Comparison of ENCODE assay signal across 1 cellular context in the genomic region with DNA sequence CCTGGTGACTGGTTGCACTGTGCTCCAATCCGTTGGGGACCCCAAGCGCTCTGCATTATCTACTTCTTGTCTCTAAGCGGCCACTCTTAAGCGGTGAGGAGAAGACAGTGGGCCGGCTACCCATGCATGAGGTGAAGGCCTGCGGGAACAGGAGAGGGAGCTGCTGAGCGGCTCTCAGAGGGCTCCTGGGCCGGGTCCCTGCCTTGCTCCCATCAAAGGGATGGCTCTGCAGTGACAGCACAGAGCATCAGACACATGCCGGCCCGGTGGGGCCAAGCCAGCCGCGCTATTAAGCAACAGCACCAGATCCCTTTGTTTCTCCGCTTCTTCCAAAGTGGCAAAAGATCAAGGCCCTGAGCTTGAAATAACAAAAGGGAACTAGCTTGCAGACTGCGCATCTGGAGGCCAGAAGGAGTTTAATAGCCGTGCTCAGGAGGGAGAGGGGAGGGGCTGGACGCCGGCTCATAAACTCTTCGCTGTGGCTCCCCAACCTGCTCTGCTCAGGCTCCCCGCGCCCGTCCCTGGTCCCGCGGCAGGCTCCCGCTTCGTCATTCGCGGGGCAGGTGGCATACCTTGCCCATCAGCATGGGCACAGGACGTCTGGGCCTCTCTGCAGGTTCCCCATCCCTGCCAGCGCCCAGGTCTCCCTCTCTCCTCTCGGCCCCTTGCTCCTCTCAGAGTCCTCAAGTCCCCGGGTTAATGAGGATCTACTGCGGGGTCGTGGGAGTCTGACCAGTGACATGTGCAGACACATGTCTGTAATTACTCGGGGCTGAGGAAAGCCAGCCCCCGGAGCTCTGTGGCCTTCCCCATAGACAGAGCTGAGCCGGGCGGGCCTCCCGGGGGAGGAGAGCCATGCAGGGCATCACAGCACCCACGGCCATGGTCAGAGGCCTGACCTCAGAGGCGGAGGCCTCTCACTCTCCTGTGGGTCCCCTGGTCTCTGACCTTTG.
A peak's percentile ranks its signal among the peaks of the same experiment; 100 is the strongest.
TF ChIP-seq lines count a peak whose summit lies in the region.

No MANE protein-coding gene starts in this region.

TF ChIP-seq in HepG2, 621 proteins besides CTCF, POLR2A, EP300 and RAD21 (continued from another document and continues in another):
- TF ChIP-seq HOXA7 (CRISPR knock-in tag; IDR thresholded peaks at IDR 0.05) (no peak), ZBTB42 (CRISPR knock-in tag; IDR thresholded peaks at IDR 0.05) (no peak), ZMYM3 (CRISPR knock-in tag; IDR thresholded peaks at IDR 0.05) (no peak), ZNF326 (CRISPR knock-in tag; IDR thresholded peaks at IDR 0.05; ENCODE audit: borderline replicate concordance) (no peak), ZNF10 (CRISPR knock-in tag; IDR thresholded peaks at IDR 0.05; ENCODE audit: borderline replicate concordance, low read depth) (no peak), MLLT10 (CRISPR knock-in tag; IDR thresholded peaks at IDR 0.05) (no peak), MED13 (CRISPR knock-in tag; IDR thresholded peaks at IDR 0.05) (0 out of 2 replicates have a peak, but pooled peaks have one; percentile 55), MED1 (CRISPR knock-in tag; IDR thresholded peaks at IDR 0.05) (peak; percentile 52), HDAC1 (CRISPR knock-in tag; IDR thresholded peaks at IDR 0.05) (no peak), KDM2A (CRISPR knock-in tag; IDR thresholded peaks at IDR 0.05; ENCODE audit: borderline replicate concordance, low read depth) (peak; percentile 59; the same call in 1 of the 2 replicates), ZSCAN29 (CRISPR knock-in tag; conservative IDR thresholded peaks at IDR 0.05) (no peak; the same call in 1 of the 2 replicates), FIP1L1 (IDR thresholded peaks at IDR 0.05; ENCODE audit: borderline replicate concordance, insufficient read depth, low read depth, low read length) (no peak), ZNF737 (CRISPR knock-in tag; IDR thresholded peaks at IDR 0.05; ENCODE audit: borderline replicate concordance) (no peak), TAF1 (CRISPR knock-in tag; IDR thresholded peaks at IDR 0.05) (no peak), ZNF282 (IDR thresholded peaks at IDR 0.05; ENCODE audit: partially characterized antibody) (no peak), ZNF232 (CRISPR knock-in tag; IDR thresholded peaks at IDR 0.05; ENCODE audit: borderline replicate concordance) (peak; percentile 54; the same call in 1 of the 2 replicates), MIER2 (CRISPR knock-in tag; IDR thresholded peaks at IDR 0.05) (no peak), MTA3 (CRISPR knock-in tag; IDR thresholded peaks at IDR 0.05) (no peak), ZNF761 (CRISPR knock-in tag; conservative IDR thresholded peaks at IDR 0.05) (no peak), NCOA1 (CRISPR knock-in tag; IDR thresholded peaks at IDR 0.05) (no peak), ZBTB7B (CRISPR knock-in tag; IDR thresholded peaks at IDR 0.05) (no peak), ZNF816 (CRISPR knock-in tag; IDR thresholded peaks at IDR 0.05; ENCODE audit: borderline replicate concordance) (no peak), ETV6 (CRISPR knock-in tag; conservative IDR thresholded peaks at IDR 0.05) (no peak), ZNF484 (CRISPR knock-in tag; IDR thresholded peaks at IDR 0.05; ENCODE audit: borderline replicate concordance, low read depth) (no peak), ZNF333 (CRISPR knock-in tag; IDR thresholded peaks at IDR 0.05; ENCODE audit: borderline replicate concordance) (no peak), ZNF781 (CRISPR knock-in tag; IDR thresholded peaks at IDR 0.05; ENCODE audit: borderline replicate concordance, not compliant biosample characterization) (no peak), NR1H2 (CRISPR knock-in tag; IDR thresholded peaks at IDR 0.05; ENCODE audit: borderline replicate concordance, low read depth) (no peak), HNRNPH1 (optimal IDR thresholded peaks at IDR 0.05; ENCODE audit: low read depth, low read length) (no peak), ZNF557 (CRISPR knock-in tag; IDR thresholded peaks at IDR 0.05) (no peak), PHF8 (CRISPR knock-in tag; IDR thresholded peaks at IDR 0.05) (no peak; the same call in 1 of the 2 replicates), ZNF629 (CRISPR knock-in tag; conservative IDR thresholded peaks at IDR 0.05) (peak; percentile 21; the same call in 1 of the 2 replicates), ZNF207 (IDR thresholded peaks at IDR 0.05; ENCODE audit: borderline replicate concordance) (no peak), ZMAT3 (CRISPR knock-in tag; conservative IDR thresholded peaks at IDR 0.05) (no peak), ZNF292 (CRISPR knock-in tag; IDR thresholded peaks at IDR 0.05; ENCODE audit: borderline replicate concordance, low read depth) (0 out of 2 replicates have a peak, but pooled peaks have one; percentile 59), GABPB1 (CRISPR knock-in tag; IDR thresholded peaks at IDR 0.05) (peak; percentile 41; the same call in 1 of the 2 replicates), PHF5A (CRISPR knock-in tag; IDR thresholded peaks at IDR 0.05; ENCODE audit: low read depth, unreplicated experiment) (no peak), ZKSCAN8 (CRISPR knock-in tag; IDR thresholded peaks at IDR 0.05; ENCODE audit: borderline replicate concordance) (peak; percentile 24; the same call in 1 of the 2 replicates), ZFP36L2 (CRISPR knock-in tag; IDR thresholded peaks at IDR 0.05) (no peak), TBL1XR1 (IDR thresholded peaks at IDR 0.05; ENCODE audit: borderline replicate concordance, low read length, partially characterized antibody) (no peak), THAP11 (CRISPR knock-in tag; IDR thresholded peaks at IDR 0.05) (0 out of 2 replicates have a peak, but pooled peaks have one; percentile 25), ZNF549 (CRISPR knock-in tag; IDR thresholded peaks at IDR 0.05) (no peak), SMC3 (IDR thresholded peaks at IDR 0.05; ENCODE audit: low read length) (peak; percentile 57), ZZZ3 (CRISPR knock-in tag; IDR thresholded peaks at IDR 0.05; ENCODE audit: borderline replicate concordance) (no peak), ZNF24 (IDR thresholded peaks at IDR 0.05) (0 out of 2 replicates have a peak, but pooled peaks have one; percentile 26), ZNF563 (CRISPR knock-in tag; IDR thresholded peaks at IDR 0.05) (no peak), ZFP37 (CRISPR knock-in tag; IDR thresholded peaks at IDR 0.05; ENCODE audit: borderline replicate concordance) (no peak), ZNF337 (CRISPR knock-in tag; IDR thresholded peaks at IDR 0.05; ENCODE audit: borderline replicate concordance, low read depth) (no peak), ZNF124 (CRISPR knock-in tag; IDR thresholded peaks at IDR 0.05) (no peak), SRSF9 (IDR thresholded peaks at IDR 0.05; ENCODE audit: borderline replicate concordance, insufficient read depth, low read depth, low read length, poor library complexity, severe bottlenecking) (no peak), TARDBP (CRISPR knock-in tag; IDR thresholded peaks at IDR 0.05) (0 out of 2 replicates have a peak, but pooled peaks have one; percentile 21)
- TF ChIP-seq, protein P1, sequence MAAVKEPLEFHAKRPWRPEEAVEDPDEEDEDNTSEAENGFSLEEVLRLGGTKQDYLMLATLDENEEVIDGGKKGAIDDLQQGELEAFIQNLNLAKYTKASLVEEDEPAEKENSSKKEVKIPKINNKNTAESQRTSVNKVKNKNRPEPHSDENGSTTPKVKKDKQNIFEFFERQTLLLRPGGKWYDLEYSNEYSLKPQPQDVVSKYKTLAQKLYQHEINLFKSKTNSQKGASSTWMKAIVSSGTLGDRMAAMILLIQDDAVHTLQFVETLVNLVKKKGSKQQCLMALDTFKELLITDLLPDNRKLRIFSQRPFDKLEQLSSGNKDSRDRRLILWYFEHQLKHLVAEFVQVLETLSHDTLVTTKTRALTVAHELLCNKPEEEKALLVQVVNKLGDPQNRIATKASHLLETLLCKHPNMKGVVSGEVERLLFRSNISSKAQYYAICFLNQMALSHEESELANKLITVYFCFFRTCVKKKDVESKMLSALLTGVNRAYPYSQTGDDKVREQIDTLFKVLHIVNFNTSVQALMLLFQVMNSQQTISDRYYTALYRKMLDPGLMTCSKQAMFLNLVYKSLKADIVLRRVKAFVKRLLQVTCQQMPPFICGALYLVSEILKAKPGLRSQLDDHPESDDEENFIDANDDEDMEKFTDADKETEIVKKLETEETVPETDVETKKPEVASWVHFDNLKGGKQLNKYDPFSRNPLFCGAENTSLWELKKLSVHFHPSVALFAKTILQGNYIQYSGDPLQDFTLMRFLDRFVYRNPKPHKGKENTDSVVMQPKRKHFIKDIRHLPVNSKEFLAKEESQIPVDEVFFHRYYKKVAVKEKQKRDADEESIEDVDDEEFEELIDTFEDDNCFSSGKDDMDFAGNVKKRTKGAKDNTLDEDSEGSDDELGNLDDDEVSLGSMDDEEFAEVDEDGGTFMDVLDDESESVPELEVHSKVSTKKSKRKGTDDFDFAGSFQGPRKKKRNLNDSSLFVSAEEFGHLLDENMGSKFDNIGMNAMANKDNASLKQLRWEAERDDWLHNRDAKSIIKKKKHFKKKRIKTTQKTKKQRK (IDR thresholded peaks at IDR 0.05; ENCODE audit: low read length) = no peak
- TF ChIP-seq, protein P2, sequence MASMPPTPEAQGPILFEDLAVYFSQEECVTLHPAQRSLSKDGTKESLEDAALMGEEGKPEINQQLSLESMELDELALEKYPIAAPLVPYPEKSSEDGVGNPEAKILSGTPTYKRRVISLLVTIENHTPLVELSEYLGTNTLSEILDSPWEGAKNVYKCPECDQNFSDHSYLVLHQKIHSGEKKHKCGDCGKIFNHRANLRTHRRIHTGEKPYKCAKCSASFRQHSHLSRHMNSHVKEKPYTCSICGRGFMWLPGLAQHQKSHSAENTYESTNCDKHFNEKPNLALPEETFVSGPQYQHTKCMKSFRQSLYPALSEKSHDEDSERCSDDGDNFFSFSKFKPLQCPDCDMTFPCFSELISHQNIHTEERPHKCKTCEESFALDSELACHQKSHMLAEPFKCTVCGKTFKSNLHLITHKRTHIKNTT (CRISPR knock-in tag; IDR thresholded peaks at IDR 0.05) = no peak
- TF ChIP-seq, protein P3, sequence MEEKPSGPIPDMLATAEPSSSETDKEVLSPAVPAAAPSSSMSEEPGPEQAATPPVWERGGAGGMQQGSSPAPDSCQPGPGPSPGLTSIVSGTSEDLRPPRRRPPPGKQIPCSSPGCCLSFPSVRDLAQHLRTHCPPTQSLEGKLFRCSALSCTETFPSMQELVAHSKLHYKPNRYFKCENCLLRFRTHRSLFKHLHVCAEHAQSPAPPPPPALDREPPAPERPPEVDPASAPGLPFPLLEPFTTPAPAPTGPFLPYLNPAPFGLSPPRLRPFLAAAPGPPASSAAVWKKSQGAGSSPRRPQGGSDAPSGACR (CRISPR knock-in tag; IDR thresholded peaks at IDR 0.05) = no peak
- TF ChIP-seq, protein P4, sequence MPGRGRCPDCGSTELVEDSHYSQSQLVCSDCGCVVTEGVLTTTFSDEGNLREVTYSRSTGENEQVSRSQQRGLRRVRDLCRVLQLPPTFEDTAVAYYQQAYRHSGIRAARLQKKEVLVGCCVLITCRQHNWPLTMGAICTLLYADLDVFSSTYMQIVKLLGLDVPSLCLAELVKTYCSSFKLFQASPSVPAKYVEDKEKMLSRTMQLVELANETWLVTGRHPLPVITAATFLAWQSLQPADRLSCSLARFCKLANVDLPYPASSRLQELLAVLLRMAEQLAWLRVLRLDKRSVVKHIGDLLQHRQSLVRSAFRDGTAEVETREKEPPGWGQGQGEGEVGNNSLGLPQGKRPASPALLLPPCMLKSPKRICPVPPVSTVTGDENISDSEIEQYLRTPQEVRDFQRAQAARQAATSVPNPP (CRISPR knock-in tag; IDR thresholded peaks at IDR 0.05) = no peak
- TF ChIP-seq, protein P5, sequence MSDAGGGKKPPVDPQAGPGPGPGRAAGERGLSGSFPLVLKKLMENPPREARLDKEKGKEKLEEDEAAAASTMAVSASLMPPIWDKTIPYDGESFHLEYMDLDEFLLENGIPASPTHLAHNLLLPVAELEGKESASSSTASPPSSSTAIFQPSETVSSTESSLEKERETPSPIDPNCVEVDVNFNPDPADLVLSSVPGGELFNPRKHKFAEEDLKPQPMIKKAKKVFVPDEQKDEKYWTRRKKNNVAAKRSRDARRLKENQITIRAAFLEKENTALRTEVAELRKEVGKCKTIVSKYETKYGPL (CRISPR knock-in tag; IDR thresholded peaks at IDR 0.05) = no peak
- TF ChIP-seq, protein P6, sequence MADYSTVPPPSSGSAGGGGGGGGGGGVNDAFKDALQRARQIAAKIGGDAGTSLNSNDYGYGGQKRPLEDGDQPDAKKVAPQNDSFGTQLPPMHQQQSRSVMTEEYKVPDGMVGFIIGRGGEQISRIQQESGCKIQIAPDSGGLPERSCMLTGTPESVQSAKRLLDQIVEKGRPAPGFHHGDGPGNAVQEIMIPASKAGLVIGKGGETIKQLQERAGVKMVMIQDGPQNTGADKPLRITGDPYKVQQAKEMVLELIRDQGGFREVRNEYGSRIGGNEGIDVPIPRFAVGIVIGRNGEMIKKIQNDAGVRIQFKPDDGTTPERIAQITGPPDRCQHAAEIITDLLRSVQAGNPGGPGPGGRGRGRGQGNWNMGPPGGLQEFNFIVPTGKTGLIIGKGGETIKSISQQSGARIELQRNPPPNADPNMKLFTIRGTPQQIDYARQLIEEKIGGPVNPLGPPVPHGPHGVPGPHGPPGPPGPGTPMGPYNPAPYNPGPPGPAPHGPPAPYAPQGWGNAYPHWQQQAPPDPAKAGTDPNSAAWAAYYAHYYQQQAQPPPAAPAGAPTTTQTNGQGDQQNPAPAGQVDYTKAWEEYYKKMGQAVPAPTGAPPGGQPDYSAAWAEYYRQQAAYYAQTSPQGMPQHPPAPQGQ (CRISPR knock-in tag; IDR thresholded peaks at IDR 0.05; ENCODE audit: borderline replicate concordance) = no peak
